ENCODE assay signal across 19 cellular contexts in the genomic region with DNA sequence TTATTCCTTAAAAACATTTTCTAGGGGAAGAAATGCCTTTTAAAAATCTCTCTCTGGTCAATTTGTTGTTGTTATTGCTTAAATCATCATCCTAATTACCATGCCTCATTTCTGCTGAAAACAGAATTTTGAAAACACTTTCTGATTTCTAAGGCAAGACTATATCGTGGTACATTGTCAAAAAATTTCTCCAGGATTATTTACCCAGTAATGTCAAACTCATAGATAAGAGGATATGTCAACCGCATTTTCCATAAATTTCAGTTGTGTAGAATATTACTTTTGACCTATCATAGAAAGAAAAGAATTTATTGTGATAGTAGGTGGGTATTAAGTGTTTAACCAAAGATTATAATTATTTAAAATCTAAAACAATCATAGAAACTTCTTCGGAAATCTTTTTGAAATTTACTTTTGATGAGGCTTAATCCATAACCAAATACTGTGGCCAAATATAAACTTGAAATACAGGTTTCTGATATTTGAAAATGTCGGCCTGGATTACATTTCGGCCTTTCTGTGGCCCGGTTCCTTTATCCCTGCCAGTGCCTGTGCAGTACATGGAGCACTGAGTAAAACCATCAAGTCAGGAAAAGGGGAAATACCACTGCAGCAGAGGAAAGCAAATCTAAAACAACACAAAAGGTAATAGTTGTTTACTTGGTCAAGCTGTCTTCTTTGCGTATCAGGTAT.
DNase-seq lines count a peak whose midpoint lies in the region; ATAC-seq and TF ChIP-seq lines count a peak whose summit lies in the region.
"Had no signal": no experiment of that assay in that cellular context is flagged by ENCODE, and none has a peak within 500 bp of the region (broad histone marks: within the 10 kb centered on the region; RNA-seq: fewer than 3 reads in every experiment).

No MANE protein-coding gene starts in this region.

- CTCF ChIA-PET in mammary epithelial cell (lab: Charles Lee; ENCODE audit: low non-redundant PET) = no interaction called here
- CTCF ChIA-PET in activated CD4-positive, alpha-beta T cell treated with anti-CD3 and anti-CD28 coated beads, Interleukin-2, amount 10 ng/mL, durations not matched to agents 7 days and 5 days (lab: Charles Lee) = no interaction called here

- H3K27me3 ChIP-seq in mammary epithelial cell (ENCODE audit: insufficient read depth, low read length) = no peaks in the 10 kb centered on the region
- H3K27me3 ChIP-seq: BLaER1 had no signal

- no peak for ATAC-seq in activated naive CD4-positive, alpha-beta T cell treated with anti-CD3 and anti-CD28 coated beads, Interleukin-2, amount 50 U/mL, for 72 hours
- ATAC-seq: HepG2 had no signal

- H2AFZ ChIP-seq in mammary epithelial cell (ENCODE audit: low read depth, low read length) = no peak overlapping the region

- TF ChIP-seq CTCF in mammary epithelial cell (conservative IDR thresholded peaks at IDR 0.05 in 1 of 2, IDR thresholded peaks at IDR 0.05 in 1 of 2; ENCODE audit: extremely low read depth in 1 of 2, insufficient read depth in 1 of 2, low read depth in 1 of 2, low read length in 2 of 2) (no peak), LNCaP clone FGC (IDR thresholded peaks at IDR 0.05; ENCODE audit: control insufficient read depth, extremely low read depth, insufficient read depth) (no peak)

- BruUV-seq in mammary epithelial cell (replicated peaks; lab: Mats Ljungman, UMichigan) = no TSS peak

- H3K4me2 ChIP-seq in mammary epithelial cell (ENCODE audit: insufficient read depth, low read depth, low read length) = no peak overlapping the region

- no peaks in the 10 kb centered on the region for H3K4me1 ChIP-seq in mammary epithelial cell (ENCODE audit: insufficient read depth, low read length)
- H3K4me1 ChIP-seq: HAP-1 had no signal

- no peaks in the 10 kb centered on the region for H3K79me2 ChIP-seq in mammary epithelial cell (ENCODE audit: insufficient read depth, low read length)

- H3K9me3 ChIP-seq in mammary epithelial cell (replicated peaks; ENCODE audit: insufficient read depth, low read length) = no peaks in the 10 kb centered on the region
- H3K9me3 ChIP-seq: BLaER1 had no signal

- in situ Hi-C loops in T47D (cut with HindIII; ENCODE audit: low pct_unique_long_range_greater_than_20kb, low sequenced_read_pairs) (no loop called here), mammary epithelial cell (cut with MboI; ENCODE audit: low sequenced_read_pairs in 2 of 2) (loop anchor here (10.0 to 25.0 kb wide), 3 partner anchors 171 to 271 kb away; a partner anchor contains a TSS)

- H3K4me3 Mint-ChIP-seq in activated CD4-positive, alpha-beta T cell treated with anti-CD3 and anti-CD28 coated beads, Interleukin-2, amount 10 ng/mL, durations not matched to agents 7 days and 5 days = no peak overlapping the region
- H3K4me3 Mint-ChIP-seq: CD4-positive, CD25-positive, alpha-beta regulatory T cell had no signal

- WGBS in mammary epithelial cell (ENCODE audit: low coverage, missing lambda C conversion rate) = 82% methylated on average over 7 of the region's 7 CpGs

- intact Hi-C loops in mammary epithelial cell (cut with micrococcal nuclease) = no loop called here

- peaks cover 0 to 5% of the 10 kb centered on the region in 2 donors for H3K36me3 Mint-ChIP-seq in activated naive CD4-positive, alpha-beta T cell treated with anti-CD3 and anti-CD28 coated beads, Interleukin-2, amount 50 U/mL, for 72 hours
- H3K36me3 Mint-ChIP-seq in activated CD4-positive, alpha-beta T cell treated with anti-CD3 and anti-CD28 coated beads, Interleukin-2, amount 10 ng/mL, durations not matched to agents 7 days and 5 days (ENCODE audit: low read depth) = no peaks in the 10 kb centered on the region
- H3K36me3 Mint-ChIP-seq: CD4-positive, CD25-positive, alpha-beta regulatory T cell had no signal

- dilution Hi-C loops in mammary epithelial cell (cut with HindIII; ENCODE audit: low sequenced_read_pairs) = no loop called here

- peaks cover 0 to 5% of the 10 kb centered on the region in 2 donors for H3K9me3 Mint-ChIP-seq in activated naive CD4-positive, alpha-beta T cell treated with anti-CD3 and anti-CD28 coated beads, Interleukin-2, amount 50 U/mL, for 72 hours
- no peaks in the 10 kb centered on the region for H3K9me3 Mint-ChIP-seq in activated CD4-positive, alpha-beta T cell treated with anti-CD3 and anti-CD28 coated beads, Interleukin-2, amount 10 ng/mL, durations not matched to agents 7 days and 5 days

- no peak overlapping the region for H3K4me3 ChIP-seq in mammary epithelial cell (replicated peaks in 1 of 3; ENCODE audit: insufficient read depth in 1 of 3, low read depth in 2 of 3, low read length in 3 of 3)
- H3K4me3 ChIP-seq in LNCaP clone FGC (ENCODE audit: low read depth, low read length) = no peak overlapping the region; the same call in 1 of the 2 replicates
- H3K4me3 ChIP-seq: BLaER1, HAP-1 had no signal

- no peaks in the 10 kb centered on the region for H3K4me1 Mint-ChIP-seq in activated CD4-positive, alpha-beta T cell treated with anti-CD3 and anti-CD28 coated beads, Interleukin-2, amount 10 ng/mL, durations not matched to agents 7 days and 5 days
- H3K4me1 Mint-ChIP-seq: CD4-positive, CD25-positive, alpha-beta regulatory T cell had no signal

- POLR2A ChIA-PET in activated CD4-positive, alpha-beta T cell treated with anti-CD3 and anti-CD28 coated beads, Interleukin-2, amount 10 ng/mL, durations not matched to agents 7 days and 5 days (lab: Charles Lee) = no interaction called here

- H3K27me3 Mint-ChIP-seq in activated CD4-positive, alpha-beta T cell treated with anti-CD3 and anti-CD28 coated beads, Interleukin-2, amount 10 ng/mL, durations not matched to agents 7 days and 5 days = no peaks in the 10 kb centered on the region
- H3K27me3 Mint-ChIP-seq: CD4-positive, CD25-positive, alpha-beta regulatory T cell had no signal

- H3K27ac Mint-ChIP-seq in activated naive CD4-positive, alpha-beta T cell treated with anti-CD3 and anti-CD28 coated beads, Interleukin-2, amount 50 U/mL, for 72 hours = no peak overlapping the region
- H3K27ac Mint-ChIP-seq in activated CD4-positive, alpha-beta T cell treated with anti-CD3 and anti-CD28 coated beads, Interleukin-2, amount 10 ng/mL, durations not matched to agents 7 days and 5 days = no peak overlapping the region
- H3K27ac Mint-ChIP-seq: CD4-positive, CD25-positive, alpha-beta regulatory T cell had no signal

- DNase-seq in T47D (ENCODE audit: low read depth in 1 of 2, low spot score in 1 of 2) (peak; percentile 27 to 86), mammary epithelial cell (no peak), LNCaP clone FGC (ENCODE audit: low read depth) (peak; percentile 80), cerebellar cortex (ENCODE audit: low spot score) (peak; percentile 19), T1000 (lab: John Stamatoyannopoulos, UW) (no peak), DMS114 treated with DMSO at 0.1 percent for 48 hours (lab: John Stamatoyannopoulos, UW; ENCODE audit: unreplicated experiment) (no peak)
- DNase-seq in activated naive CD4-positive, alpha-beta T cell treated with anti-CD3 and anti-CD28 coated beads, Interleukin-2, amount 50 U/mL, for 72 hours (ENCODE audit: low spot score in 2 of 2) = no peak
- no peak for DNase-seq in activated CD4-positive, alpha-beta T cell treated with anti-CD3 and anti-CD28 coated beads, Interleukin-2, amount 10 ng/mL, durations not matched to agents 7 days and 5 days
- DNase-seq: 8988T; AML-193; Calu3; CD4-positive, CD25-positive, alpha-beta regulatory T cell; DMS 273 treated with DMSO at 0.1 percent for 48 hours; DND-41; GF-D8; GOT3 had no signal

- H4K20me1 ChIP-seq in mammary epithelial cell (ENCODE audit: insufficient read depth, low read length) = no peaks in the 10 kb centered on the region
- H4K20me1 ChIP-seq: BLaER1 had no signal

- H3K9ac ChIP-seq in mammary epithelial cell (ENCODE audit: insufficient read depth, low read length) = no peak overlapping the region
- H3K9ac ChIP-seq: BLaER1 had no signal

- no peak overlapping the region for H3K27ac ChIP-seq in mammary epithelial cell (ENCODE audit: insufficient read depth, low read depth, low read length)
- H3K27ac ChIP-seq: BLaER1 had no signal

- H3K36me3 ChIP-seq in mammary epithelial cell (ENCODE audit: insufficient read depth, low read length) = no peaks in the 10 kb centered on the region
- H3K36me3 ChIP-seq: BLaER1, HAP-1 had no signal

Comparison
In these comparisons a context has a peak if more than half of its experiments do, and no peak if none do; other contexts are left out.
1. DNase-seq: peak in T47D (2 of 2), LNCaP clone FGC (single experiment) and cerebellar cortex (single experiment); none in mammary epithelial cell (single experiment), activated naive CD4-positive, alpha-beta T cell treated with anti-CD3 and anti-CD28 coated beads, Interleukin-2, amount 50 U/mL, for 72 hours (0 of 2), T1000 (single experiment), DMS114 treated with DMSO at 0.1 percent for 48 hours (single experiment) and activated CD4-positive, alpha-beta T cell treated with anti-CD3 and anti-CD28 coated beads, Interleukin-2, amount 10 ng/mL, durations not matched to agents 7 days and 5 days (single experiment).